In the genomic region with DNA sequence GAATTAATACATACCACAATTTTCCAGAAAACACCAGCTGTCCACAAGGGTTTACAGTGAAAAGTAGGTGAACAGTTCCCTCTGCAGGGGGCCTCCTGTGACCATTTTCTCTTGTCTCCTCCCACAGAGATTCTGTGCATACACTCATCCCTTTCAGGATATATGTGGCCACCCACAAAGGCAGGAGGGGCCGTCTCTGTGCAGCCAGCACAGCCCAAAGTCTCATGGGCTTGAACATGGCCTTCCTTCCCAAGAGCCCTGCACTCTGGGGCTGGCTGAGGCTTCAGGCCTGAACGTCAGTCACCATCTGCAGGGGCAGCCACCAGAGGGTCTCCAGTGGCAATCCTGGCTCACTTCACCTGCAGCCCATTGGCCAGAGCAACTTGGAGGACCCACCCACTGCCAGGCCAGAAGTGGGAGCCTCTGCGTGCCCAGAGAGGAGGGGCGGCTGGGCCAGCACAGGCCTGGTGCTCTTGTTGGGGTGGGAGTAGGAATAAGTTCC, we compare ENCODE assay signal across 9 cellular contexts. TPM values are rescaled to one million over a fixed set of nuclear protein-coding genes. Genes with fewer than 3 reads are reported as not detected.
DNase-seq lines count a peak whose midpoint lies in the region; ATAC-seq lines count a peak whose summit lies in the region.
"Had no signal": no experiment of that assay in that cellular context is flagged by ENCODE, and none has a peak within 500 bp of the region (broad histone marks: within the 10 kb centered on the region; RNA-seq: fewer than 3 reads in every experiment).

No MANE protein-coding gene starts in this region.

- peak; percentile 84 for DNase-seq in H7
- DNase-seq in NCI-H82 treated with DMSO at 0.1 percent for 48 hours (lab: John Stamatoyannopoulos, UW; ENCODE audit: unreplicated experiment) = peak; percentile 17
- peak; percentile 22 for DNase-seq in cerebellar cortex (ENCODE audit: low spot score)
- no peak for DNase-seq in sciatic nerve (ENCODE audit: low spot score)
- DNase-seq in activated CD4-positive, alpha-beta T cell treated with anti-CD3 and anti-CD28 coated beads, Interleukin-2, amount 50 U/mL, for 1 hour = no peak
- no peak for DNase-seq in right cardiac atrium
- no peak for DNase-seq in activated gamma-delta T cell (lab: John Stamatoyannopoulos, UW)
- DNase-seq: stimulated activated naive CD4-positive, alpha-beta T cell treated with Interleukin-2 at 50 U/mL for 16 hours had no signal

- H3K9me3 ChIP-seq in right cardiac atrium (ENCODE audit: control insufficient read depth, low read length) = no peaks in the 10 kb centered on the region

- H3K27me3 ChIP-seq in H7 (ENCODE audit: control insufficient read depth, insufficient read depth, low read length) = no peaks in the 10 kb centered on the region
- no peaks in the 10 kb centered on the region for H3K27me3 ChIP-seq in right cardiac atrium (ENCODE audit: control insufficient read depth, insufficient read depth)

- H3K4me3 ChIP-seq in H7 (ENCODE audit: insufficient read depth, low read depth, low read length) (no peak overlapping the region), right cardiac atrium (ENCODE audit: low read length) (no peak overlapping the region)

- 27% methylated on average over 4 of the region's 4 CpGs for WGBS in right cardiac atrium

- intact Hi-C loops in sciatic nerve (cut with DNase I) (no loop called here), right cardiac atrium (cut with DNase I) (no loop called here)

- H3K36me3 ChIP-seq in H7 (replicated peaks; ENCODE audit: control insufficient read depth, insufficient read depth, low read length) = no peaks in the 10 kb centered on the region

- ATAC-seq in sciatic nerve (peak; percentile 22), right cardiac atrium (no peak)

- H3K4me1 ChIP-seq in right cardiac atrium (ENCODE audit: control insufficient read depth, insufficient read depth, low read length) = no peaks in the 10 kb centered on the region

- no peak overlapping the region for H3K27ac ChIP-seq in right cardiac atrium (ENCODE audit: low read length)

RNA-seq across cellular contexts. Expression of a gene that starts 25.2 kb away (rescaled TPM):
- 26.6 and 36.3 TPM in 2 replicates for total RNA-seq in H7 (2014; rRNA removed; shearing (Covaris generic))
- total RNA-seq in sciatic nerve (20.7 TPM), right cardiac atrium (10 to 100 TPM; 14.0 to 27.0 (median 21.0) TPM)
- polyA plus RNA-seq in right cardiac atrium = 19.5 TPM

RNA-seq across cellular contexts. Expression of a gene that starts 49.3 kb away (rescaled TPM):
- 4.8 and 8.0 TPM in 2 replicates for total RNA-seq in H7 (2014; rRNA removed; shearing (Covaris generic))
- total RNA-seq in sciatic nerve (14.8 TPM), right cardiac atrium (10 to 100 TPM; 13.4 to 18.7 (median 13.7) TPM)
- polyA plus RNA-seq in right cardiac atrium = 15.7 TPM

RNA-seq across cellular contexts. Expression of a gene that starts 57.0 kb away (rescaled TPM):
- 0.80 TPM in 1 of 2 replicates, not detected in the other for total RNA-seq in H7 (2014; rRNA removed; shearing (Covaris generic))
- total RNA-seq in sciatic nerve = 4.7 TPM
- 1 to 10 TPM in 1 of 4 donors, under 1 TPM in 3; 0.42 to 1.1 (median 0.47) TPM for total RNA-seq in right cardiac atrium
- polyA plus RNA-seq in right cardiac atrium = 0.23 TPM
- total RNA-seq: dermis microvascular lymphatic vessel endothelial cell had no signal

Comparison
In these comparisons a context has a peak if more than half of its experiments do, and no peak if none do; other contexts are left out.
1. DNase-seq: peak in H7 (single experiment), NCI-H82 treated with DMSO at 0.1 percent for 48 hours (single experiment) and cerebellar cortex (single experiment); none in sciatic nerve (single experiment), activated CD4-positive, alpha-beta T cell treated with anti-CD3 and anti-CD28 coated beads, Interleukin-2, amount 50 U/mL, for 1 hour (single experiment), right cardiac atrium (0 of 3) and activated gamma-delta T cell (single experiment).